28 cellular contexts compared by ENCODE assay signal in genomic region chr4:140621161-140621560, GRCh38. TPM values are rescaled to one million over a fixed set of nuclear protein-coding genes. Genes with fewer than 3 reads are reported as not detected.
"Had no signal": no experiment of that assay in that cellular context is flagged by ENCODE, and none has a peak within 500 bp of the region (broad histone marks: within the 10 kb centered on the region; RNA-seq: fewer than 3 reads in every experiment).

No MANE protein-coding gene starts in this region.

- H3K4me2 ChIP-seq: smooth muscle cell had no signal

- H3K79me2 ChIP-seq: parathyroid adenoma had no signal

- H3K9ac ChIP-seq: parathyroid adenoma had no signal

- H3K27ac ChIP-seq: coronary artery, esophagus muscularis mucosa, foreskin keratinocyte, left lung, parathyroid adenoma, right atrium auricular region, suprapubic skin, transverse colon, upper lobe of right lung, uterus had no signal

- H2AFZ ChIP-seq: parathyroid adenoma had no signal

- H3K4me3 ChIP-seq: coronary artery, esophagus muscularis mucosa, left lung, mucosa of descending colon, right atrium auricular region, smooth muscle cell, suprapubic skin, transverse colon, upper lobe of right lung, uterus had no signal

- H3K36me3 ChIP-seq: uterus had no signal

- H3K27me3 ChIP-seq: esophagus muscularis mucosa, foreskin keratinocyte, left lung, right atrium auricular region, suprapubic skin, transverse colon, upper lobe of right lung, uterus had no signal

- H3K4me1 ChIP-seq: esophagus muscularis mucosa, foreskin keratinocyte, left lung, parathyroid adenoma, right atrium auricular region, suprapubic skin, transverse colon, upper lobe of right lung, uterus had no signal

- FAIRE-seq: endothelial cell of umbilical vein had no signal

- DNase-seq: dermis blood vessel endothelial cell; effector memory CD4-positive, alpha-beta T cell; foreskin keratinocyte; hypothalamus; left cardiac atrium; left lung; mesenchymal stem cell; mucosa of descending colon; naive B cell; stimulated activated CD4-positive, alpha-beta T cell treated with anti-CD3 and anti-CD28 coated beads, Interleukin-12 subunit alpha, Interleukin-12 subunit beta, amount 100 ng/mL, for 4 hours; stimulated activated CD4-positive, alpha-beta T cell treated with anti-CD3 and anti-CD28 coated beads, Interleukin-1b, Interleukin-23, amount 100 ng/mL, for 48 hours; stimulated activated CD4-positive, alpha-beta T cell treated with anti-CD3 and anti-CD28 coated beads, Interleukin-4, amount 100 ng/mL, for 1 hour; stimulated activated CD8-positive, alpha-beta memory T cell treated with anti-CD3 and anti-CD28 coated beads, Interleukin-4, amount 100 ng/mL, for 48 hours; stimulated activated naive CD4-positive, alpha-beta T cell; stimulated activated naive CD8-positive, alpha-beta T cell treated with anti-CD3 and anti-CD28 coated beads, Interleukin-15, amount 100 ng/mL, for 72 hours; transverse colon; upper lobe of right lung; uterus had no signal

- ATAC-seq: foreskin keratinocyte; left cardiac atrium; left lung; mucosa of descending colon; natural killer cell treated with Interleukin-12 subunit alpha and Interleukin-12 subunit beta and Interleukin-15 and Interleukin-18, amount 100 ng/mL, for 72 hours; sciatic nerve; stimulated activated naive CD8-positive, alpha-beta T cell treated with anti-CD3 and anti-CD28 coated beads, Interleukin-15, amount 100 ng/mL, for 72 hours; upper lobe of right lung had no signal

- H3K9me3 ChIP-seq: esophagus muscularis mucosa, left lung, mucosa of descending colon, right atrium auricular region, suprapubic skin, transverse colon, upper lobe of right lung, uterus had no signal

RNA-seq across cellular contexts. Expression of gene UCP1, which starts 52.4 kb away (rescaled TPM):
- polyA plus RNA-seq: endothelial cell of umbilical vein, fibroblast of lung, foreskin keratinocyte had no signal
